ENCODE assay signal across 1 cellular context in genomic region chr22:39401301-39401631, GRCh38.
TF ChIP-seq lines count a peak whose summit lies in the region.

No MANE protein-coding gene starts in this region.

TF ChIP-seq in GM12878, 131 proteins besides CTCF, POLR2A, EP300 and RAD21:
- TF ChIP-seq DPF2 (IDR thresholded peaks at IDR 0.05), result no peak
- TF ChIP-seq RAD51 (IDR thresholded peaks at IDR 0.05), result no peak
- TF ChIP-seq RELB (IDR thresholded peaks at IDR 0.05; ENCODE audit: low read depth), result no peak
- TF ChIP-seq NR2C2 (IDR thresholded peaks at IDR 0.05; ENCODE audit: borderline replicate concordance, control insufficient read depth, insufficient read length, low read depth), result no peak
- TF ChIP-seq TCF7 (IDR thresholded peaks at IDR 0.05; ENCODE audit: borderline replicate concordance), result no peak
- TF ChIP-seq SKIL (IDR thresholded peaks at IDR 0.05; ENCODE audit: low read depth, poor library complexity, severe bottlenecking), result no peak
- no peak for TF ChIP-seq CUX1 (IDR thresholded peaks at IDR 0.05; ENCODE audit: insufficient replicate concordance, low read depth, low read length)
- TF ChIP-seq PAX5 (IDR thresholded peaks at IDR 0.05; ENCODE audit: borderline replicate concordance, low read depth, low read length), result no peak
- TF ChIP-seq SMC3 (IDR thresholded peaks at IDR 0.05; ENCODE audit: borderline replicate concordance, low read length), result no peak
